17 cellular contexts compared by ENCODE assay signal in genomic region chr15:79372428-79372827, GRCh38.
"Had no signal": no experiment of that assay in that cellular context is flagged by ENCODE, and none has a peak within 500 bp of the region (broad histone marks: within the 10 kb centered on the region; RNA-seq: fewer than 3 reads in every experiment).

No MANE protein-coding gene starts in this region.

- H3K27ac ChIP-seq: hepatocyte, stomach, vagina, WERI-Rb-1 had no signal

- H3K27me3 ChIP-seq: hepatocyte, stomach, vagina had no signal

- DNase-seq: activated CD4-positive, alpha-beta T cell treated with anti-CD3 and anti-CD28 coated beads, Interleukin-2, amount 50 U/mL, for 4 hours; activated gamma-delta T cell; activated T-cell treated with anti-CD3 and anti-CD28 coated beads, Interleukin-2, amount 50 U/mL, for 72 hours; effector CD4-positive, alpha-beta T cell; nucleus accumbens; stimulated activated CD4-positive, alpha-beta T cell treated with anti-CD3 and anti-CD28 coated beads, Interleukin-4, amount 100 ng/mL, for 24 hours; stomach; T1000; trophoblast cell; WERI-Rb-1 had no signal

- H3K4me3 ChIP-seq: hepatocyte, stomach, vagina had no signal

- H3K9me3 ChIP-seq: stomach, vagina had no signal

- H3K79me2 ChIP-seq: hepatocyte had no signal

- H3K4me2 ChIP-seq: hepatocyte had no signal

- H3K4me1 ChIP-seq: stomach, vagina had no signal

- H3K27ac Mint-ChIP-seq: activated naive CD4-positive, alpha-beta T cell treated with anti-CD3 and anti-CD28 coated beads, Interleukin-2, amount 50 U/mL, for 24 hours; activated T-cell treated with anti-CD3 and anti-CD28 coated beads, Interleukin-2, amount 50 U/mL, for 72 hours; natural killer cell treated with Interleukin-12 subunit alpha and Interleukin-12 subunit beta and Interleukin-15 and Interleukin-18, amount 100 ng/mL, for 72 hours; stimulated activated effector memory CD8-positive, alpha-beta T cell treated with anti-CD3 and anti-CD28 coated beads, Interleukin-12 subunit alpha, Interleukin-12 subunit beta, amount 100 ng/mL, for 72 hours had no signal

- ATAC-seq: activated T-cell treated with anti-CD3 and anti-CD28 coated beads, Interleukin-2, amount 50 U/mL, for 72 hours; esophagus mucosa; natural killer cell treated with Interleukin-12 subunit alpha and Interleukin-12 subunit beta and Interleukin-15 and Interleukin-18, amount 100 ng/mL, for 72 hours; sciatic nerve; stimulated activated effector memory CD8-positive, alpha-beta T cell treated with anti-CD3 and anti-CD28 coated beads, Interleukin-12 subunit alpha, Interleukin-12 subunit beta, amount 100 ng/mL, for 72 hours had no signal

- H3K27me3 Mint-ChIP-seq: activated naive CD4-positive, alpha-beta T cell treated with anti-CD3 and anti-CD28 coated beads, Interleukin-2, amount 50 U/mL, for 24 hours; natural killer cell treated with Interleukin-12 subunit alpha and Interleukin-12 subunit beta and Interleukin-15 and Interleukin-18, amount 100 ng/mL, for 72 hours had no signal

- H3K4me1 Mint-ChIP-seq: activated naive CD4-positive, alpha-beta T cell treated with anti-CD3 and anti-CD28 coated beads, Interleukin-2, amount 50 U/mL, for 24 hours; stimulated activated effector memory CD8-positive, alpha-beta T cell treated with anti-CD3 and anti-CD28 coated beads, Interleukin-12 subunit alpha, Interleukin-12 subunit beta, amount 100 ng/mL, for 72 hours had no signal

- H3K4me3 Mint-ChIP-seq: activated naive CD4-positive, alpha-beta T cell treated with anti-CD3 and anti-CD28 coated beads, Interleukin-2, amount 50 U/mL, for 24 hours; activated T-cell treated with anti-CD3 and anti-CD28 coated beads, Interleukin-2, amount 50 U/mL, for 72 hours; natural killer cell treated with Interleukin-12 subunit alpha and Interleukin-12 subunit beta and Interleukin-15 and Interleukin-18, amount 100 ng/mL, for 72 hours; stimulated activated effector memory CD8-positive, alpha-beta T cell treated with anti-CD3 and anti-CD28 coated beads, Interleukin-12 subunit alpha, Interleukin-12 subunit beta, amount 100 ng/mL, for 72 hours had no signal

- H2AFZ ChIP-seq: hepatocyte had no signal

- H3K9me3 Mint-ChIP-seq: activated naive CD4-positive, alpha-beta T cell treated with anti-CD3 and anti-CD28 coated beads, Interleukin-2, amount 50 U/mL, for 24 hours; activated T-cell treated with anti-CD3 and anti-CD28 coated beads, Interleukin-2, amount 50 U/mL, for 72 hours; natural killer cell treated with Interleukin-12 subunit alpha and Interleukin-12 subunit beta and Interleukin-15 and Interleukin-18, amount 100 ng/mL, for 72 hours; stimulated activated effector memory CD8-positive, alpha-beta T cell treated with anti-CD3 and anti-CD28 coated beads, Interleukin-12 subunit alpha, Interleukin-12 subunit beta, amount 100 ng/mL, for 72 hours had no signal

- H3K36me3 Mint-ChIP-seq: activated naive CD4-positive, alpha-beta T cell treated with anti-CD3 and anti-CD28 coated beads, Interleukin-2, amount 50 U/mL, for 24 hours; natural killer cell treated with Interleukin-12 subunit alpha and Interleukin-12 subunit beta and Interleukin-15 and Interleukin-18, amount 100 ng/mL, for 72 hours; stimulated activated effector memory CD8-positive, alpha-beta T cell treated with anti-CD3 and anti-CD28 coated beads, Interleukin-12 subunit alpha, Interleukin-12 subunit beta, amount 100 ng/mL, for 72 hours had no signal

- H3K36me3 ChIP-seq: stomach, vagina, WERI-Rb-1 had no signal
